1 cellular context compared by ENCODE assay signal in the genomic region with DNA sequence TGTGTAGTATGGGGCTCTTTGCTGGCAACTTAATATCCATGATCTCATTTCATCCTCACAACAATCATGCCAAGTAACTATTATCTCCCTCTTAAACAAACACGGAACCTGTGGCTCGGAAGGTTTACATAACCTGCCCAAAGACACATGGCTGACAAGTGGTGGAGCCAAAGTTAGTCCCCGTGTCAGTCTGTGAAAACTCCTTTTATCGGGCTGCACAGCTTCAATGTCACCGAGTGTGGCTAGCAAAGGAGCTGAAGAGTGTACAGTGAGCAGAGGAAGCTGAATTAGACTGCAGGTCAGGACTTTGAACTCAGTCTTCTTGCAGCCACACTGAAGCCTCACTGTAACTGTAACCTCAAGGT.
TF ChIP-seq lines count a peak whose summit lies in the region.

No MANE protein-coding gene starts in this region.

TF ChIP-seq in HepG2, 621 proteins besides CTCF, POLR2A, EP300 and RAD21 (continued from another document and continues in another):
- TF ChIP-seq, protein P1, sequence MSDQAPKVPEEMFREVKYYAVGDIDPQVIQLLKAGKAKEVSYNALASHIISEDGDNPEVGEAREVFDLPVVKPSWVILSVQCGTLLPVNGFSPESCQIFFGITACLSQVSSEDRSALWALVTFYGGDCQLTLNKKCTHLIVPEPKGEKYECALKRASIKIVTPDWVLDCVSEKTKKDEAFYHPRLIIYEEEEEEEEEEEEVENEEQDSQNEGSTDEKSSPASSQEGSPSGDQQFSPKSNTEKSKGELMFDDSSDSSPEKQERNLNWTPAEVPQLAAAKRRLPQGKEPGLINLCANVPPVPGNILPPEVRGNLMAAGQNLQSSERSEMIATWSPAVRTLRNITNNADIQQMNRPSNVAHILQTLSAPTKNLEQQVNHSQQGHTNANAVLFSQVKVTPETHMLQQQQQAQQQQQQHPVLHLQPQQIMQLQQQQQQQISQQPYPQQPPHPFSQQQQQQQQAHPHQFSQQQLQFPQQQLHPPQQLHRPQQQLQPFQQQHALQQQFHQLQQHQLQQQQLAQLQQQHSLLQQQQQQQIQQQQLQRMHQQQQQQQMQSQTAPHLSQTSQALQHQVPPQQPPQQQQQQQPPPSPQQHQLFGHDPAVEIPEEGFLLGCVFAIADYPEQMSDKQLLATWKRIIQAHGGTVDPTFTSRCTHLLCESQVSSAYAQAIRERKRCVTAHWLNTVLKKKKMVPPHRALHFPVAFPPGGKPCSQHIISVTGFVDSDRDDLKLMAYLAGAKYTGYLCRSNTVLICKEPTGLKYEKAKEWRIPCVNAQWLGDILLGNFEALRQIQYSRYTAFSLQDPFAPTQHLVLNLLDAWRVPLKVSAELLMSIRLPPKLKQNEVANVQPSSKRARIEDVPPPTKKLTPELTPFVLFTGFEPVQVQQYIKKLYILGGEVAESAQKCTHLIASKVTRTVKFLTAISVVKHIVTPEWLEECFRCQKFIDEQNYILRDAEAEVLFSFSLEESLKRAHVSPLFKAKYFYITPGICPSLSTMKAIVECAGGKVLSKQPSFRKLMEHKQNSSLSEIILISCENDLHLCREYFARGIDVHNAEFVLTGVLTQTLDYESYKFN (CRISPR knock-in tag; conservative IDR thresholded peaks at IDR 0.05) = peak; percentile 64
- no peak for TF ChIP-seq JUNB (CRISPR knock-in tag; IDR thresholded peaks at IDR 0.05; ENCODE audit: borderline replicate concordance)
- no peak; the same call in 1 of the 2 replicates for TF ChIP-seq SOX13 (IDR thresholded peaks at IDR 0.05)
- TF ChIP-seq SOX13 (CRISPR knock-in tag; conservative IDR thresholded peaks at IDR 0.05 in 1 of 2, IDR thresholded peaks at IDR 0.05 in 1 of 2) = peak in 1 of 2 experiments; percentile 68; a peak in 2 of 4 replicates
- peak; percentile 77 for TF ChIP-seq HNF4G (IDR thresholded peaks at IDR 0.05; ENCODE audit: borderline replicate concordance, low read depth, low read length)
- TF ChIP-seq HNF4G (CRISPR knock-in tag; IDR thresholded peaks at IDR 0.05; ENCODE audit: borderline replicate concordance, low read depth) = no peak
- TF ChIP-seq ZNF678 (CRISPR knock-in tag; IDR thresholded peaks at IDR 0.05) = no peak
- no peak for TF ChIP-seq ZNF883 (CRISPR knock-in tag; IDR thresholded peaks at IDR 0.05; ENCODE audit: not compliant biosample characterization)
- peak; percentile 48 for TF ChIP-seq TEAD3 (CRISPR knock-in tag; optimal IDR thresholded peaks at IDR 0.05; ENCODE audit: borderline replicate concordance)
- no peak for TF ChIP-seq NKX3-1 (CRISPR knock-in tag; IDR thresholded peaks at IDR 0.05)
- TF ChIP-seq SMARCC2 (IDR thresholded peaks at IDR 0.05) = no peak
- no peak for TF ChIP-seq GABPB1 (CRISPR knock-in tag; IDR thresholded peaks at IDR 0.05)
- no peak for TF ChIP-seq NFE2 (CRISPR knock-in tag; IDR thresholded peaks at IDR 0.05)
- TF ChIP-seq, protein P2, sequence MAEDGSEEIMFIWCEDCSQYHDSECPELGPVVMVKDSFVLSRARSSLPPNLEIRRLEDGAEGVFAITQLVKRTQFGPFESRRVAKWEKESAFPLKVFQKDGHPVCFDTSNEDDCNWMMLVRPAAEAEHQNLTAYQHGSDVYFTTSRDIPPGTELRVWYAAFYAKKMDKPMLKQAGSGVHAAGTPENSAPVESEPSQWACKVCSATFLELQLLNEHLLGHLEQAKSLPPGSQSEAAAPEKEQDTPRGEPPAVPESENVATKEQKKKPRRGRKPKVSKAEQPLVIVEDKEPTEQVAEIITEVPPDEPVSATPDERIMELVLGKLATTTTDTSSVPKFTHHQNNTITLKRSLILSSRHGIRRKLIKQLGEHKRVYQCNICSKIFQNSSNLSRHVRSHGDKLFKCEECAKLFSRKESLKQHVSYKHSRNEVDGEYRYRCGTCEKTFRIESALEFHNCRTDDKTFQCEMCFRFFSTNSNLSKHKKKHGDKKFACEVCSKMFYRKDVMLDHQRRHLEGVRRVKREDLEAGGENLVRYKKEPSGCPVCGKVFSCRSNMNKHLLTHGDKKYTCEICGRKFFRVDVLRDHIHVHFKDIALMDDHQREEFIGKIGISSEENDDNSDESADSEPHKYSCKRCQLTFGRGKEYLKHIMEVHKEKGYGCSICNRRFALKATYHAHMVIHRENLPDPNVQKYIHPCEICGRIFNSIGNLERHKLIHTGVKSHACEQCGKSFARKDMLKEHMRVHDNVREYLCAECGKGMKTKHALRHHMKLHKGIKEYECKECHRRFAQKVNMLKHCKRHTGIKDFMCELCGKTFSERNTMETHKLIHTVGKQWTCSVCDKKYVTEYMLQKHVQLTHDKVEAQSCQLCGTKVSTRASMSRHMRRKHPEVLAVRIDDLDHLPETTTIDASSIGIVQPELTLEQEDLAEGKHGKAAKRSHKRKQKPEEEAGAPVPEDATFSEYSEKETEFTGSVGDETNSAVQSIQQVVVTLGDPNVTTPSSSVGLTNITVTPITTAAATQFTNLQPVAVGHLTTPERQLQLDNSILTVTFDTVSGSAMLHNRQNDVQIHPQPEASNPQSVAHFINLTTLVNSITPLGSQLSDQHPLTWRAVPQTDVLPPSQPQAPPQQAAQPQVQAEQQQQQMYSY (CRISPR knock-in tag; IDR thresholded peaks at IDR 0.05) = no peak
- TF ChIP-seq MED1 (CRISPR knock-in tag; IDR thresholded peaks at IDR 0.05) = no peak
- TF ChIP-seq SOX5 (CRISPR knock-in tag; IDR thresholded peaks at IDR 0.05; ENCODE audit: borderline replicate concordance) = peak; percentile 51; the same call in 1 of the 2 replicates
- TF ChIP-seq CHD2 (IDR thresholded peaks at IDR 0.05; ENCODE audit: low read depth, low read length) = no peak
- peak; percentile 63 for TF ChIP-seq SALL1 (CRISPR knock-in tag; IDR thresholded peaks at IDR 0.05)
- TF ChIP-seq NAIF1 (CRISPR knock-in tag; IDR thresholded peaks at IDR 0.05; ENCODE audit: borderline replicate concordance) = no peak
- TF ChIP-seq PPARG (CRISPR knock-in tag; conservative IDR thresholded peaks at IDR 0.05) = 0 out of 2 replicates have a peak, but pooled peaks have one; percentile 5
- TF ChIP-seq, protein P3, sequence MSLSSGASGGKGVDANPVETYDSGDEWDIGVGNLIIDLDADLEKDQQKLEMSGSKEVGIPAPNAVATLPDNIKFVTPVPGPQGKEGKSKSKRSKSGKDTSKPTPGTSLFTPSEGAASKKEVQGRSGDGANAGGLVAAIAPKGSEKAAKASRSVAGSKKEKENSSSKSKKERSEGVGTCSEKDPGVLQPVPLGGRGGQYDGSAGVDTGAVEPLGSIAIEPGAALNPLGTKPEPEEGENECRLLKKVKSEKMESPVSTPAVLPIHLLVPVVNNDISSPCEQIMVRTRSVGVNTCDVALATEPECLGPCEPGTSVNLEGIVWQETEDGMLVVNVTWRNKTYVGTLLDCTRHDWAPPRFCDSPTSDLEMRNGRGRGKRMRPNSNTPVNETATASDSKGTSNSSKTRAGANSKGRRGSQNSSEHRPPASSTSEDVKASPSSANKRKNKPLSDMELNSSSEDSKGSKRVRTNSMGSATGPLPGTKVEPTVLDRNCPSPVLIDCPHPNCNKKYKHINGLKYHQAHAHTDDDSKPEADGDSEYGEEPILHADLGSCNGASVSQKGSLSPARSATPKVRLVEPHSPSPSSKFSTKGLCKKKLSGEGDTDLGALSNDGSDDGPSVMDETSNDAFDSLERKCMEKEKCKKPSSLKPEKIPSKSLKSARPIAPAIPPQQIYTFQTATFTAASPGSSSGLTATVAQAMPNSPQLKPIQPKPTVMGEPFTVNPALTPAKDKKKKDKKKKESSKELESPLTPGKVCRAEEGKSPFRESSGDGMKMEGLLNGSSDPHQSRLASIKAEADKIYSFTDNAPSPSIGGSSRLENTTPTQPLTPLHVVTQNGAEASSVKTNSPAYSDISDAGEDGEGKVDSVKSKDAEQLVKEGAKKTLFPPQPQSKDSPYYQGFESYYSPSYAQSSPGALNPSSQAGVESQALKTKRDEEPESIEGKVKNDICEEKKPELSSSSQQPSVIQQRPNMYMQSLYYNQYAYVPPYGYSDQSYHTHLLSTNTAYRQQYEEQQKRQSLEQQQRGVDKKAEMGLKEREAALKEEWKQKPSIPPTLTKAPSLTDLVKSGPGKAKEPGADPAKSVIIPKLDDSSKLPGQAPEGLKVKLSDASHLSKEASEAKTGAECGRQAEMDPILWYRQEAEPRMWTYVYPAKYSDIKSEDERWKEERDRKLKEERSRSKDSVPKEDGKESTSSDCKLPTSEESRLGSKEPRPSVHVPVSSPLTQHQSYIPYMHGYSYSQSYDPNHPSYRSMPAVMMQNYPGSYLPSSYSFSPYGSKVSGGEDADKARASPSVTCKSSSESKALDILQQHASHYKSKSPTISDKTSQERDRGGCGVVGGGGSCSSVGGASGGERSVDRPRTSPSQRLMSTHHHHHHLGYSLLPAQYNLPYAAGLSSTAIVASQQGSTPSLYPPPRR (CRISPR knock-in tag; IDR thresholded peaks at IDR 0.05; ENCODE audit: borderline replicate concordance) = no peak
- TF ChIP-seq ZNF484 (CRISPR knock-in tag; IDR thresholded peaks at IDR 0.05; ENCODE audit: borderline replicate concordance, low read depth) = no peak
- TF ChIP-seq MAFG (CRISPR knock-in tag; IDR thresholded peaks at IDR 0.05) = no peak
- TF ChIP-seq ZNF761 (CRISPR knock-in tag; conservative IDR thresholded peaks at IDR 0.05) = 0 out of 2 replicates have a peak, but pooled peaks have one; percentile 41
- TF ChIP-seq, protein P4, sequence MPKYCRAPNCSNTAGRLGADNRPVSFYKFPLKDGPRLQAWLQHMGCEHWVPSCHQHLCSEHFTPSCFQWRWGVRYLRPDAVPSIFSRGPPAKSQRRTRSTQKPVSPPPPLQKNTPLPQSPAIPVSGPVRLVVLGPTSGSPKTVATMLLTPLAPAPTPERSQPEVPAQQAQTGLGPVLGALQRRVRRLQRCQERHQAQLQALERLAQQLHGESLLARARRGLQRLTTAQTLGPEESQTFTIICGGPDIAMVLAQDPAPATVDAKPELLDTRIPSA (CRISPR knock-in tag; IDR thresholded peaks at IDR 0.05; ENCODE audit: borderline replicate concordance) = no peak
- no peak for TF ChIP-seq SAFB2 (CRISPR knock-in tag; IDR thresholded peaks at IDR 0.05; ENCODE audit: borderline replicate concordance, low read depth)
- no peak for TF ChIP-seq ZNF33B (CRISPR knock-in tag; IDR thresholded peaks at IDR 0.05)
- TF ChIP-seq, protein P5, sequence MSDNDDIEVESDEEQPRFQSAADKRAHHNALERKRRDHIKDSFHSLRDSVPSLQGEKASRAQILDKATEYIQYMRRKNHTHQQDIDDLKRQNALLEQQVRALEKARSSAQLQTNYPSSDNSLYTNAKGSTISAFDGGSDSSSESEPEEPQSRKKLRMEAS (IDR thresholded peaks at IDR 0.05) = peak; percentile 65; the same call in 1 of the 2 replicates
- TF ChIP-seq ZFAT (CRISPR knock-in tag; conservative IDR thresholded peaks at IDR 0.05) = no peak
- no peak for TF ChIP-seq ZBTB8A (CRISPR knock-in tag; IDR thresholded peaks at IDR 0.05; ENCODE audit: borderline replicate concordance, low read depth)
- no peak for TF ChIP-seq ZBTB3 (CRISPR knock-in tag; IDR thresholded peaks at IDR 0.05; ENCODE audit: borderline replicate concordance, low read depth)
- no peak for TF ChIP-seq FOXA1 (IDR thresholded peaks at IDR 0.05)
- TF ChIP-seq FOXA1 (CRISPR knock-in tag; IDR thresholded peaks at IDR 0.05) = peak; percentile 82
- peak; percentile 57; the same call in 1 of the 2 replicates for TF ChIP-seq ZNF652 (CRISPR knock-in tag; IDR thresholded peaks at IDR 0.05; ENCODE audit: borderline replicate concordance, low read depth)
- no peak for TF ChIP-seq ZNF180 (CRISPR knock-in tag; IDR thresholded peaks at IDR 0.05; ENCODE audit: borderline replicate concordance, low read depth)
- TF ChIP-seq KMT2B (CRISPR knock-in tag; IDR thresholded peaks at IDR 0.05) = no peak
- TF ChIP-seq GABPA (IDR thresholded peaks at IDR 0.05; ENCODE audit: low read depth, low read length) = no peak
- TF ChIP-seq GABPA (CRISPR knock-in tag; IDR thresholded peaks at IDR 0.05; ENCODE audit: low read depth) = no peak
- TF ChIP-seq ZNF556 (CRISPR knock-in tag; IDR thresholded peaks at IDR 0.05; ENCODE audit: borderline replicate concordance) = no peak
- TF ChIP-seq, protein P6, sequence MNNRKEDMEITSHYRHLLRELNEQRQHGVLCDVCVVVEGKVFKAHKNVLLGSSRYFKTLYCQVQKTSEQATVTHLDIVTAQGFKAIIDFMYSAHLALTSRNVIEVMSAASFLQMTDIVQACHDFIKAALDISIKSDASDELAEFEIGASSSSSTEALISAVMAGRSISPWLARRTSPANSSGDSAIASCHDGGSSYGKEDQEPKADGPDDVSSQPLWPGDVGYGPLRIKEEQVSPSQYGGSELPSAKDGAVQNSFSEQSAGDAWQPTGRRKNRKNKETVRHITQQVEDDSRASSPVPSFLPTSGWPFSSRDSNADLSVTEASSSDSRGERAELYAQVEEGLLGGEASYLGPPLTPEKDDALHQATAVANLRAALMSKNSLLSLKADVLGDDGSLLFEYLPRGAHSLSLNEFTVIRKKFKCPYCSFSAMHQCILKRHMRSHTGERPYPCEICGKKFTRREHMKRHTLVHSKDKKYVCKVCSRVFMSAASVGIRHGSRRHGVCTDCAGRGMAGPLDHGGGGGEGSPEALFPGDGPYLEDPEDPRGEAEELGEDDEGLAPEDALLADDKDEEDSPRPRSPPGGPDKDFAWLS (CRISPR knock-in tag; IDR thresholded peaks at IDR 0.05; ENCODE audit: borderline replicate concordance) = no peak
- no peak for TF ChIP-seq ZNF3 (CRISPR knock-in tag; IDR thresholded peaks at IDR 0.05)
- no peak for TF ChIP-seq CC2D1A (CRISPR knock-in tag; IDR thresholded peaks at IDR 0.05)
- no peak for TF ChIP-seq FOXM1 (CRISPR knock-in tag; IDR thresholded peaks at IDR 0.05)
- no peak for TF ChIP-seq NFE2L2 (IDR thresholded peaks at IDR 0.05; ENCODE audit: low read length)
- peak; percentile 91 for TF ChIP-seq ZNF441 (CRISPR knock-in tag; IDR thresholded peaks at IDR 0.05; ENCODE audit: borderline replicate concordance)
- no peak for TF ChIP-seq KLF6 (CRISPR knock-in tag; IDR thresholded peaks at IDR 0.05)
- peak; percentile 53; the same call in 1 of the 2 replicates for TF ChIP-seq HMG20A (CRISPR knock-in tag; IDR thresholded peaks at IDR 0.05; ENCODE audit: borderline replicate concordance)
- peak; percentile 35; the same call in 1 of the 2 replicates for TF ChIP-seq RARA (CRISPR knock-in tag; IDR thresholded peaks at IDR 0.05)
- TF ChIP-seq SATB2 (CRISPR knock-in tag; IDR thresholded peaks at IDR 0.05) = no peak
- TF ChIP-seq ZBTB38 (CRISPR knock-in tag; IDR thresholded peaks at IDR 0.05) = 0 out of 2 replicates have a peak, but pooled peaks have one; percentile 36
- TF ChIP-seq, protein P7, sequence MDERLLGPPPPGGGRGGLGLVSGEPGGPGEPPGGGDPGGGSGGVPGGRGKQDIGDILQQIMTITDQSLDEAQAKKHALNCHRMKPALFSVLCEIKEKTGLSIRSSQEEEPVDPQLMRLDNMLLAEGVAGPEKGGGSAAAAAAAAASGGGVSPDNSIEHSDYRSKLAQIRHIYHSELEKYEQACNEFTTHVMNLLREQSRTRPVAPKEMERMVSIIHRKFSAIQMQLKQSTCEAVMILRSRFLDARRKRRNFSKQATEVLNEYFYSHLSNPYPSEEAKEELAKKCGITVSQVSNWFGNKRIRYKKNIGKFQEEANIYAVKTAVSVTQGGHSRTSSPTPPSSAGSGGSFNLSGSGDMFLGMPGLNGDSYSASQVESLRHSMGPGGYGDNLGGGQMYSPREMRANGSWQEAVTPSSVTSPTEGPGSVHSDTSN (CRISPR knock-in tag; IDR thresholded peaks at IDR 0.05) = no peak
- no peak for TF ChIP-seq RFX3 (CRISPR knock-in tag; IDR thresholded peaks at IDR 0.05)
- no peak; the same call in 1 of the 2 replicates for TF ChIP-seq ZNF747 (CRISPR knock-in tag; IDR thresholded peaks at IDR 0.05; ENCODE audit: borderline replicate concordance)
- TF ChIP-seq MED8 (CRISPR knock-in tag; IDR thresholded peaks at IDR 0.05; ENCODE audit: insufficient replicate concordance) = no peak
- peak; percentile 42; the same call in 1 of the 2 replicates for TF ChIP-seq ELF4 (CRISPR knock-in tag; IDR thresholded peaks at IDR 0.05; ENCODE audit: borderline replicate concordance)
